In genomic region chr1:168636642-168637111, GRCh38 we compare ENCODE assay signal across 9 cellular contexts.
A peak's percentile ranks its signal among the peaks of the same experiment; 100 is the strongest.
DNase-seq lines count a peak whose midpoint lies in the region; TF ChIP-seq lines count a peak whose summit lies in the region.
"Had no signal": no experiment of that assay in that cellular context is flagged by ENCODE, and none has a peak within 500 bp of the region (broad histone marks: within the 10 kb centered on the region; RNA-seq: fewer than 3 reads in every experiment).

No MANE protein-coding gene starts in this region.

- H3K27ac Mint-ChIP-seq in activated naive CD8-positive, alpha-beta T cell treated with anti-CD3 and anti-CD28 coated beads for 36 hours: no peak overlapping the region
- H3K27ac Mint-ChIP-seq: activated naive CD4-positive, alpha-beta T cell treated with anti-CD3 and anti-CD28 coated beads, Interleukin-2, amount 50 U/mL, for 24 hours had no signal

- CTCF ChIA-PET in GM10248 (lab: Yijun Ruan, JAX): interaction anchor here (0.8 to 4.9 kb wide), 16 partner anchors 10 to 837 kb away, joined by 3 to 22 read pairs (median 3); no protein-coding TSS in a partner anchor

- H3K27ac ChIP-seq in layer of hippocampus (ENCODE audit: low read depth, low read length) (peak overlapping the region; percentile 63), temporal lobe (ENCODE audit: low read depth, low read length) (peak overlapping the region; percentile 64)

- H3K36me3 Mint-ChIP-seq in activated naive CD8-positive, alpha-beta T cell treated with anti-CD3 and anti-CD28 coated beads for 36 hours: no peaks in the 10 kb centered on the region
- H3K36me3 Mint-ChIP-seq: activated naive CD4-positive, alpha-beta T cell treated with anti-CD3 and anti-CD28 coated beads, Interleukin-2, amount 50 U/mL, for 24 hours had no signal

- no peaks in the 10 kb centered on the region for H3K27me3 ChIP-seq in layer of hippocampus (ENCODE audit: control insufficient read depth, insufficient read depth, low read length)

- H3K27me3 Mint-ChIP-seq in activated naive CD8-positive, alpha-beta T cell treated with anti-CD3 and anti-CD28 coated beads for 36 hours: peaks cover 5% of the 10 kb centered on the region

- POLR2A ChIA-PET in GM10248 (lab: Yijun Ruan, JAX): no interaction called here

- H3K4me3 Mint-ChIP-seq in activated naive CD8-positive, alpha-beta T cell treated with anti-CD3 and anti-CD28 coated beads for 36 hours: no peak overlapping the region
- H3K4me3 Mint-ChIP-seq: activated naive CD4-positive, alpha-beta T cell treated with anti-CD3 and anti-CD28 coated beads, Interleukin-2, amount 50 U/mL, for 24 hours had no signal

- peak; percentile 51 for DNase-seq in LHCN-M2 (ENCODE audit: low read depth)
- peak; percentile 68 for DNase-seq in cerebellar cortex (ENCODE audit: low spot score)
- DNase-seq in GM10248 (ENCODE audit: extremely low spot score): no peak
- DNase-seq in T-helper 9 cell: no peak
- no peak for DNase-seq in activated naive CD8-positive, alpha-beta T cell treated with anti-CD3 and anti-CD28 coated beads for 36 hours
- DNase-seq in COLO668 (lab: John Stamatoyannopoulos, UW; ENCODE audit: unreplicated experiment): no peak

- no peaks in the 10 kb centered on the region for H3K9me3 Mint-ChIP-seq in activated naive CD8-positive, alpha-beta T cell treated with anti-CD3 and anti-CD28 coated beads for 36 hours

- H3K4me1 Mint-ChIP-seq in activated naive CD8-positive, alpha-beta T cell treated with anti-CD3 and anti-CD28 coated beads for 36 hours: no peaks in the 10 kb centered on the region
- H3K4me1 Mint-ChIP-seq: activated naive CD4-positive, alpha-beta T cell treated with anti-CD3 and anti-CD28 coated beads, Interleukin-2, amount 50 U/mL, for 24 hours had no signal

- TF ChIP-seq CTCF in GM10248 (IDR thresholded peaks at IDR 0.05; ENCODE audit: control extremely low read depth, extremely low read depth, low read depth, missing control alignments): no peak

Comparison
In these comparisons a context has a peak if more than half of its experiments do, and no peak if none do; other contexts are left out.
1. DNase-seq: peak in LHCN-M2 (single experiment) and cerebellar cortex (single experiment); none in GM10248 (single experiment), T-helper 9 cell (single experiment), activated naive CD8-positive, alpha-beta T cell treated with anti-CD3 and anti-CD28 coated beads for 36 hours (single experiment) and COLO668 (single experiment).